In genomic region chr18:62990653-62991052, GRCh38 we compare ENCODE assay signal across 10 cellular contexts.
"Had no signal": no experiment of that assay in that cellular context is flagged by ENCODE, and none has a peak within 500 bp of the region (broad histone marks: within the 10 kb centered on the region; RNA-seq: fewer than 3 reads in every experiment).

No MANE protein-coding gene starts in this region.

- H3K4me2 ChIP-seq: GM23338, KMS-11 had no signal

- H3K27ac Mint-ChIP-seq: GM23338, H9 had no signal

- H3K4me3 Mint-ChIP-seq: GM23338, H9 had no signal

- H3K9ac ChIP-seq: KMS-11 had no signal

- H3K4me3 ChIP-seq: GM23338 had no signal

- DNase-seq: H9, HCEC 1CT, IMR-90, KBM-7 had no signal

- FAIRE-seq: H1, H54, HepG2 had no signal

- H3K27ac ChIP-seq: HL-60, KMS-11 had no signal

- H2AFZ ChIP-seq: GM23338 had no signal

- ATAC-seq: GM23338, HepG2 had no signal
